ENCODE assay signal across 1 cellular context in the genomic region with DNA sequence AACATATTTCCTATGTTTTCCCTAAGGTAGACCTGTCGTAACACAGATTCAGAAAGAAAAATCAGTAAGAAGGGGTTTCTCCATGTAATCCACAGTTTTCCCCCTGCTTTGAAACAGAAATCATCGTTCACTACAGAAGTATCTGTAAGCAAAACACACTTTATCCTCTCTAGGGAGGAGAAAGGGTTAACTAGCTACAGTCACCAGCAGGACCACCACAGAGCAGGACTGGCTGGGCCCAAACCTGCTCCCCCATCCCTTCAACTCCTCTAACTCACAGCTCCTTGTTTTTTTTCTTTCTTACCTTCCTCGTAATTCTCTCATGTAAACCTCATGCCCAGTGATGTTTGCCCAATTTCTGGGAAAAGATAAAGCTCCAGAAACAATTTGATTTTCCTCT.
TF ChIP-seq lines count a peak whose summit lies in the region.

No MANE protein-coding gene starts in this region.

TF ChIP-seq in GM23338, 12 proteins besides CTCF, POLR2A, EP300 and RAD21 (continued from another document):
- TF ChIP-seq, protein P1, sequence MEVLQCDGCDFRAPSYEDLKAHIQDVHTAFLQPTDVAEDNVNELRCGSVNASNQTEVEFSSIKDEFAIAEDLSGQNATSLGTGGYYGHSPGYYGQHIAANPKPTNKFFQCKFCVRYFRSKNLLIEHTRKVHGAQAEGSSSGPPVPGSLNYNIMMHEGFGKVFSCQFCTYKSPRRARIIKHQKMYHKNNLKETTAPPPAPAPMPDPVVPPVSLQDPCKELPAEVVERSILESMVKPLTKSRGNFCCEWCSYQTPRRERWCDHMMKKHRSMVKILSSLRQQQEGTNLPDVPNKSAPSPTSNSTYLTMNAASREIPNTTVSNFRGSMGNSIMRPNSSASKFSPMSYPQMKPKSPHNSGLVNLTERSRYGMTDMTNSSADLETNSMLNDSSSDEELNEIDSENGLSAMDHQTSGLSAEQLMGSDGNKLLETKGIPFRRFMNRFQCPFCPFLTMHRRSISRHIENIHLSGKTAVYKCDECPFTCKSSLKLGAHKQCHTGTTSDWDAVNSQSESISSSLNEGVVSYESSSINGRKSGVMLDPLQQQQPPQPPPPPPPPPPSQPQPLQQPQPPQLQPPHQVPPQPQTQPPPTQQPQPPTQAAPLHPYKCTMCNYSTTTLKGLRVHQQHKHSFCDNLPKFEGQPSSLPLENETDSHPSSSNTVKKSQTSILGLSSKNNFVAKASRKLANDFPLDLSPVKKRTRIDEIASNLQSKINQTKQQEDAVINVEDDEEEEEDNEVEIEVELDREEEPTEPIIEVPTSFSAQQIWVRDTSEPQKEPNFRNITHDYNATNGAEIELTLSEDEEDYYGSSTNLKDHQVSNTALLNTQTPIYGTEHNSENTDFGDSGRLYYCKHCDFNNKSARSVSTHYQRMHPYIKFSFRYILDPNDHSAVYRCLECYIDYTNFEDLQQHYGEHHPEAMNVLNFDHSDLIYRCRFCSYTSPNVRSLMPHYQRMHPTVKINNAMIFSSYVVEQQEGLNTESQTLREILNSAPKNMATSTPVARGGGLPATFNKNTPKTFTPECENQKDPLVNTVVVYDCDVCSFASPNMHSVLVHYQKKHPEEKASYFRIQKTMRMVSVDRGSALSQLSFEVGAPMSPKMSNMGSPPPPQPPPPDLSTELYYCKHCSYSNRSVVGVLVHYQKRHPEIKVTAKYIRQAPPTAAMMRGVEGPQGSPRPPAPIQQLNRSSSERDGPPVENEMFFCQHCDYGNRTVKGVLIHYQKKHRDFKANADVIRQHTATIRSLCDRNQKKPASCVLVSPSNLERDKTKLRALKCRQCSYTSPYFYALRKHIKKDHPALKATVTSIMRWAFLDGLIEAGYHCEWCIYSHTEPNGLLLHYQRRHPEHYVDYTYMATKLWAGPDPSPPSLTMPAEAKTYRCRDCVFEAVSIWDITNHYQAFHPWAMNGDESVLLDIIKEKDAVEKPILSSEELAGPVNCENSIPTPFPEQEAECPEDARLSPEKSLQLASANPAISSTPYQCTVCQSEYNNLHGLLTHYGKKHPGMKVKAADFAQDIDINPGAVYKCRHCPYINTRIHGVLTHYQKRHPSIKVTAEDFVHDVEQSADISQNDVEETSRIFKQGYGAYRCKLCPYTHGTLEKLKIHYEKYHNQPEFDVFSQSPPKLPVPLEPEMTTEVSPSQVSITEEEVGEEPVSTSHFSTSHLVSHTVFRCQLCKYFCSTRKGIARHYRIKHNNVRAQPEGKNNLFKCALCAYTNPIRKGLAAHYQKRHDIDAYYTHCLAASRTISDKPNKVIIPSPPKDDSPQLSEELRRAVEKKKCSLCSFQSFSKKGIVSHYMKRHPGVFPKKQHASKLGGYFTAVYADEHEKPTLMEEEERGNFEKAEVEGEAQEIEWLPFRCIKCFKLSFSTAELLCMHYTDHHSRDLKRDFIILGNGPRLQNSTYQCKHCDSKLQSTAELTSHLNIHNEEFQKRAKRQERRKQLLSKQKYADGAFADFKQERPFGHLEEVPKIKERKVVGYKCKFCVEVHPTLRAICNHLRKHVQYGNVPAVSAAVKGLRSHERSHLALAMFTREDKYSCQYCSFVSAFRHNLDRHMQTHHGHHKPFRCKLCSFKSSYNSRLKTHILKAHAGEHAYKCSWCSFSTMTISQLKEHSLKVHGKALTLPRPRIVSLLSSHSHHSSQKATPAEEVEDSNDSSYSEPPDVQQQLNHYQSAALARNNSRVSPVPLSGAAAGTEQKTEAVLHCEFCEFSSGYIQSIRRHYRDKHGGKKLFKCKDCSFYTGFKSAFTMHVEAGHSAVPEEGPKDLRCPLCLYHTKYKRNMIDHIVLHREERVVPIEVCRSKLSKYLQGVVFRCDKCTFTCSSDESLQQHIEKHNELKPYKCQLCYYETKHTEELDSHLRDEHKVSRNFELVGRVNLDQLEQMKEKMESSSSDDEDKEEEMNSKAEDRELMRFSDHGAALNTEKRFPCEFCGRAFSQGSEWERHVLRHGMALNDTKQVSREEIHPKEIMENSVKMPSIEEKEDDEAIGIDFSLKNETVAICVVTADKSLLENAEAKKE (CRISPR knock-in tag; IDR thresholded peaks at IDR 0.05) = no peak
- TF ChIP-seq EZH2 (IDR thresholded peaks at IDR 0.05; ENCODE audit: low read depth, unreplicated experiment) = no peak
- TF ChIP-seq JUNB (IDR thresholded peaks at IDR 0.05; ENCODE audit: unreplicated experiment) = no peak
- TF ChIP-seq NANOG (IDR thresholded peaks at IDR 0.05; ENCODE audit: borderline replicate concordance) = no peak
- no peak for TF ChIP-seq STAT1 (IDR thresholded peaks at IDR 0.05; ENCODE audit: unreplicated experiment)
- TF ChIP-seq REST (IDR thresholded peaks at IDR 0.05; ENCODE audit: unreplicated experiment) = no peak
- no peak for TF ChIP-seq ZNF331 (CRISPR knock-in tag; IDR thresholded peaks at IDR 0.05; ENCODE audit: low read depth)
- TF ChIP-seq ETS1 (IDR thresholded peaks at IDR 0.05) = no peak
- no peak for TF ChIP-seq CREB1 (CRISPR knock-in tag; IDR thresholded peaks at IDR 0.05; ENCODE audit: low read depth)
- TF ChIP-seq POLR2AphosphoS5 (IDR thresholded peaks at IDR 0.05; ENCODE audit: low read depth) = no peak
